ENCODE assay signal across 1 cellular context in genomic region chr3:67389176-67389575, GRCh38.
TF ChIP-seq lines count a peak whose summit lies in the region.

No MANE protein-coding gene starts in this region.

TF ChIP-seq in GM12878, 131 proteins besides CTCF, POLR2A, EP300 and RAD21 (continued from another document and continues in another):
- TF ChIP-seq, protein P1, sequence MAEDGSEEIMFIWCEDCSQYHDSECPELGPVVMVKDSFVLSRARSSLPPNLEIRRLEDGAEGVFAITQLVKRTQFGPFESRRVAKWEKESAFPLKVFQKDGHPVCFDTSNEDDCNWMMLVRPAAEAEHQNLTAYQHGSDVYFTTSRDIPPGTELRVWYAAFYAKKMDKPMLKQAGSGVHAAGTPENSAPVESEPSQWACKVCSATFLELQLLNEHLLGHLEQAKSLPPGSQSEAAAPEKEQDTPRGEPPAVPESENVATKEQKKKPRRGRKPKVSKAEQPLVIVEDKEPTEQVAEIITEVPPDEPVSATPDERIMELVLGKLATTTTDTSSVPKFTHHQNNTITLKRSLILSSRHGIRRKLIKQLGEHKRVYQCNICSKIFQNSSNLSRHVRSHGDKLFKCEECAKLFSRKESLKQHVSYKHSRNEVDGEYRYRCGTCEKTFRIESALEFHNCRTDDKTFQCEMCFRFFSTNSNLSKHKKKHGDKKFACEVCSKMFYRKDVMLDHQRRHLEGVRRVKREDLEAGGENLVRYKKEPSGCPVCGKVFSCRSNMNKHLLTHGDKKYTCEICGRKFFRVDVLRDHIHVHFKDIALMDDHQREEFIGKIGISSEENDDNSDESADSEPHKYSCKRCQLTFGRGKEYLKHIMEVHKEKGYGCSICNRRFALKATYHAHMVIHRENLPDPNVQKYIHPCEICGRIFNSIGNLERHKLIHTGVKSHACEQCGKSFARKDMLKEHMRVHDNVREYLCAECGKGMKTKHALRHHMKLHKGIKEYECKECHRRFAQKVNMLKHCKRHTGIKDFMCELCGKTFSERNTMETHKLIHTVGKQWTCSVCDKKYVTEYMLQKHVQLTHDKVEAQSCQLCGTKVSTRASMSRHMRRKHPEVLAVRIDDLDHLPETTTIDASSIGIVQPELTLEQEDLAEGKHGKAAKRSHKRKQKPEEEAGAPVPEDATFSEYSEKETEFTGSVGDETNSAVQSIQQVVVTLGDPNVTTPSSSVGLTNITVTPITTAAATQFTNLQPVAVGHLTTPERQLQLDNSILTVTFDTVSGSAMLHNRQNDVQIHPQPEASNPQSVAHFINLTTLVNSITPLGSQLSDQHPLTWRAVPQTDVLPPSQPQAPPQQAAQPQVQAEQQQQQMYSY (CRISPR knock-in tag; IDR thresholded peaks at IDR 0.05), result no peak
- TF ChIP-seq IRF5 (IDR thresholded peaks at IDR 0.05; ENCODE audit: borderline replicate concordance) (no peak), MEF2B (IDR thresholded peaks at IDR 0.05; ENCODE audit: partially characterized antibody, poor library complexity, severe bottlenecking) (peak; percentile 79), CREB1 (IDR thresholded peaks at IDR 0.05; ENCODE audit: low read depth) (no peak), TARDBP (IDR thresholded peaks at IDR 0.05; ENCODE audit: borderline replicate concordance) (no peak), CBFB (IDR thresholded peaks at IDR 0.05; ENCODE audit: low read depth) (peak; percentile 89), KLF5 (IDR thresholded peaks at IDR 0.05; ENCODE audit: partially characterized antibody) (no peak), BMI1 (IDR thresholded peaks at IDR 0.05; ENCODE audit: borderline replicate concordance) (no peak), E2F4 (IDR thresholded peaks at IDR 0.05; ENCODE audit: low read depth, low read length) (no peak), POLR2AphosphoS2 (IDR thresholded peaks at IDR 0.05; ENCODE audit: low read depth, low read length) (no peak), ESRRA (IDR thresholded peaks at IDR 0.05; ENCODE audit: low read length) (no peak), LARP7 (IDR thresholded peaks at IDR 0.05) (no peak), STAT1 (conservative IDR thresholded peaks at IDR 0.05) (no peak), CEBPZ (IDR thresholded peaks at IDR 0.05; ENCODE audit: low read depth, low read length) (no peak), IKZF1 (conservative IDR thresholded peaks at IDR 0.05) (no peak; the same call in 1 of the 2 replicates), ZBTB4 (CRISPR knock-in tag; IDR thresholded peaks at IDR 0.05) (no peak), IRF4 (IDR thresholded peaks at IDR 0.05; ENCODE audit: low read depth, low read length) (no peak), ATF3 (IDR thresholded peaks at IDR 0.05; ENCODE audit: borderline replicate concordance, extremely low read depth, low read depth, low read length) (no peak), PAX8 (IDR thresholded peaks at IDR 0.05) (no peak), SIN3A (IDR thresholded peaks at IDR 0.05; ENCODE audit: low read depth, low read length) (no peak), RELA (IDR thresholded peaks at IDR 0.05; ENCODE audit: borderline replicate concordance, partially characterized antibody) (no peak), SPI1 (IDR thresholded peaks at IDR 0.05; ENCODE audit: borderline replicate concordance, insufficient read depth, low read depth, low read length) (no peak), NBN (IDR thresholded peaks at IDR 0.05) (0 out of 2 replicates have a peak, but pooled peaks have one; percentile 38), NR2C2 (IDR thresholded peaks at IDR 0.05; ENCODE audit: borderline replicate concordance, control insufficient read depth, insufficient read length, low read depth) (no peak), HDAC6 (IDR thresholded peaks at IDR 0.05; ENCODE audit: unreplicated experiment) (no peak), MTA3 (IDR thresholded peaks at IDR 0.05; ENCODE audit: borderline replicate concordance, low read length) (peak; percentile 59; the same call in 1 of the 2 replicates), EGR1 (IDR thresholded peaks at IDR 0.05; ENCODE audit: borderline replicate concordance in 1 of 2, low read depth in 2 of 2, low read length in 2 of 2) (no peak), YY1 (IDR thresholded peaks at IDR 0.05; ENCODE audit: low read depth, low read length) (no peak), RELB (IDR thresholded peaks at IDR 0.05; ENCODE audit: low read depth) (0 out of 2 replicates have a peak, but pooled peaks have one; percentile 22), HDAC2 (IDR thresholded peaks at IDR 0.05) (no peak), RCOR1 (conservative IDR thresholded peaks at IDR 0.05; ENCODE audit: low read depth, low read length) (no peak), ASH2L (IDR thresholded peaks at IDR 0.05; ENCODE audit: borderline replicate concordance, low read depth) (no peak)
- TF ChIP-seq, protein P2, sequence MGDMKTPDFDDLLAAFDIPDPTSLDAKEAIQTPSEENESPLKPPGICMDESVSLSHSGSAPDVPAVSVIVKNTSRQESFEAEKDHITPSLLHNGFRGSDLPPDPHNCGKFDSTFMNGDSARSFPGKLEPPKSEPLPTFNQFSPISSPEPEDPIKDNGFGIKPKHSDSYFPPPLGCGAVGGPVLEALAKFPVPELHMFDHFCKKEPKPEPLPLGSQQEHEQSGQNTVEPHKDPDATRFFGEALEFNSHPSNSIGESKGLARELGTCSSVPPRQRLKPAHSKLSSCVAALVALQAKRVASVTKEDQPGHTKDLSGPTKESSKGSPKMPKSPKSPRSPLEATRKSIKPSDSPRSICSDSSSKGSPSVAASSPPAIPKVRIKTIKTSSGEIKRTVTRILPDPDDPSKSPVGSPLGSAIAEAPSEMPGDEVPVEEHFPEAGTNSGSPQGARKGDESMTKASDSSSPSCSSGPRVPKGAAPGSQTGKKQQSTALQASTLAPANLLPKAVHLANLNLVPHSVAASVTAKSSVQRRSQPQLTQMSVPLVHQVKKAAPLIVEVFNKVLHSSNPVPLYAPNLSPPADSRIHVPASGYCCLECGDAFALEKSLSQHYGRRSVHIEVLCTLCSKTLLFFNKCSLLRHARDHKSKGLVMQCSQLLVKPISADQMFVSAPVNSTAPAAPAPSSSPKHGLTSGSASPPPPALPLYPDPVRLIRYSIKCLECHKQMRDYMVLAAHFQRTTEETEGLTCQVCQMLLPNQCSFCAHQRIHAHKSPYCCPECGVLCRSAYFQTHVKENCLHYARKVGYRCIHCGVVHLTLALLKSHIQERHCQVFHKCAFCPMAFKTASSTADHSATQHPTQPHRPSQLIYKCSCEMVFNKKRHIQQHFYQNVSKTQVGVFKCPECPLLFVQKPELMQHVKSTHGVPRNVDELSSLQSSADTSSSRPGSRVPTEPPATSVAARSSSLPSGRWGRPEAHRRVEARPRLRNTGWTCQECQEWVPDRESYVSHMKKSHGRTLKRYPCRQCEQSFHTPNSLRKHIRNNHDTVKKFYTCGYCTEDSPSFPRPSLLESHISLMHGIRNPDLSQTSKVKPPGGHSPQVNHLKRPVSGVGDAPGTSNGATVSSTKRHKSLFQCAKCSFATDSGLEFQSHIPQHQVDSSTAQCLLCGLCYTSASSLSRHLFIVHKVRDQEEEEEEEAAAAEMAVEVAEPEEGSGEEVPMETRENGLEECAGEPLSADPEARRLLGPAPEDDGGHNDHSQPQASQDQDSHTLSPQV (IDR thresholded peaks at IDR 0.05), result no peak
- TF ChIP-seq, protein P3, sequence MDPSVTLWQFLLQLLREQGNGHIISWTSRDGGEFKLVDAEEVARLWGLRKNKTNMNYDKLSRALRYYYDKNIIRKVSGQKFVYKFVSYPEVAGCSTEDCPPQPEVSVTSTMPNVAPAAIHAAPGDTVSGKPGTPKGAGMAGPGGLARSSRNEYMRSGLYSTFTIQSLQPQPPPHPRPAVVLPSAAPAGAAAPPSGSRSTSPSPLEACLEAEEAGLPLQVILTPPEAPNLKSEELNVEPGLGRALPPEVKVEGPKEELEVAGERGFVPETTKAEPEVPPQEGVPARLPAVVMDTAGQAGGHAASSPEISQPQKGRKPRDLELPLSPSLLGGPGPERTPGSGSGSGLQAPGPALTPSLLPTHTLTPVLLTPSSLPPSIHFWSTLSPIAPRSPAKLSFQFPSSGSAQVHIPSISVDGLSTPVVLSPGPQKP (IDR thresholded peaks at IDR 0.05; ENCODE audit: low read depth, low read length), result no peak
- TF ChIP-seq, protein P4, sequence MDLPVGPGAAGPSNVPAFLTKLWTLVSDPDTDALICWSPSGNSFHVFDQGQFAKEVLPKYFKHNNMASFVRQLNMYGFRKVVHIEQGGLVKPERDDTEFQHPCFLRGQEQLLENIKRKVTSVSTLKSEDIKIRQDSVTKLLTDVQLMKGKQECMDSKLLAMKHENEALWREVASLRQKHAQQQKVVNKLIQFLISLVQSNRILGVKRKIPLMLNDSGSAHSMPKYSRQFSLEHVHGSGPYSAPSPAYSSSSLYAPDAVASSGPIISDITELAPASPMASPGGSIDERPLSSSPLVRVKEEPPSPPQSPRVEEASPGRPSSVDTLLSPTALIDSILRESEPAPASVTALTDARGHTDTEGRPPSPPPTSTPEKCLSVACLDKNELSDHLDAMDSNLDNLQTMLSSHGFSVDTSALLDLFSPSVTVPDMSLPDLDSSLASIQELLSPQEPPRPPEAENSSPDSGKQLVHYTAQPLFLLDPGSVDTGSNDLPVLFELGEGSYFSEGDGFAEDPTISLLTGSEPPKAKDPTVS (IDR thresholded peaks at IDR 0.05; ENCODE audit: low read depth, low read length), result no peak
